ENCODE assay signal across 8 cellular contexts in the genomic region with DNA sequence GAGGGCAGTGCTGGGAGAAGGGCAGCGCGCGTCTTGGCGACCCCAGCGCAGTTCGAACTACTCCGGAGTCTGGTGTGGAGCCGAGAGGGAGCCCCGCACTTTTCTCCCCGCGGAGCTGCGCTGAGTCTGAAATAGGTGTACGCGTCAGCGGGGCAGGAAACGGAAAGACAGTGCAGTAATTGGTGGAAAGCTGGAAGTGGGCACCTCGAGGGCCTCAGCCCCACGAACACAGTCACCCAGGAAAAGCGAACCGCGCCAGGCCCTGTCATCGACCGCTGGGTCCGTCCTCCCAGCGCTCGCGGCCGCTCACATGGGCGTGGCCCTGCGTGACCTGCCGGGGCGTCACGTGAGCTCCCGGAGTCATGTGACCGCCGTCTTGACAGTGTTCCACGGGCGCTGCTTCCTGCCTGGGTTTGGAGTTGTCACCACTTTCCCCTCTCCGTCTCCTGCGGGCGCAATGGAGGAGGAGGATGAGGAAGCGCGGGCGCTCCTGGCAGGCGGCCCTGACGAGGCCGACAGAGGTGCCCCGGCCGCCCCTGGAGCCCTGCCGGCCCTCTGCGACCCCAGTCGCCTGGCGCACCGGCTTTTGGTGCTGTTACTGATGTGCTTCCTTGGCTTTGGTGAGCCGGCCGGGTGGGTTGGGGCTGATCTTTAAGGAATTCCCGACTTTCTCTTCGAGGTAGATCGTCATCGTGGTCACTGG.
DNase-seq lines count a peak whose midpoint lies in the region; ATAC-seq and TF ChIP-seq lines count a peak whose summit lies in the region.

A gene with protein sequence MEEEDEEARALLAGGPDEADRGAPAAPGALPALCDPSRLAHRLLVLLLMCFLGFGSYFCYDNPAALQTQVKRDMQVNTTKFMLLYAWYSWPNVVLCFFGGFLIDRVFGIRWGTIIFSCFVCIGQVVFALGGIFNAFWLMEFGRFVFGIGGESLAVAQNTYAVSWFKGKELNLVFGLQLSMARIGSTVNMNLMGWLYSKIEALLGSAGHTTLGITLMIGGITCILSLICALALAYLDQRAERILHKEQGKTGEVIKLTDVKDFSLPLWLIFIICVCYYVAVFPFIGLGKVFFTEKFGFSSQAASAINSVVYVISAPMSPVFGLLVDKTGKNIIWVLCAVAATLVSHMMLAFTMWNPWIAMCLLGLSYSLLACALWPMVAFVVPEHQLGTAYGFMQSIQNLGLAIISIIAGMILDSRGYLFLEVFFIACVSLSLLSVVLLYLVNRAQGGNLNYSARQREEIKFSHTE (plus strand): TSS at position 359 of the 703 bp plus-strand sequence. CDS start 99 bp downstream, at position 458.

- DNase-seq in AG09319 (ENCODE audit: extremely low read depth, low read depth) (peak; percentile 76), NCI-H446 (lab: John Stamatoyannopoulos, UW) (peak; percentile 69 to 92), iris pigment epithelial cell (ENCODE audit: low read depth) (peak; percentile 92)
- peak; percentile 73 for DNase-seq in activated CD4-positive, CD25-positive, alpha-beta regulatory T cell treated with anti-CD3 and anti-CD28 coated beads, Interleukin-2, amount 50 U/mL, for 16 hours (ENCODE audit: low read depth, low spot score)
- DNase-seq in central memory CD4-positive, alpha-beta T cell, result peak; percentile 88
- peak; percentile 75 to 85 for DNase-seq in stimulated activated CD4-positive, alpha-beta T cell treated with anti-CD3 and anti-CD28 coated beads, Interleukin-12 subunit alpha, Interleukin-12 subunit beta, amount 100 ng/mL, for 24 hours (ENCODE audit: low read depth in 2 of 2)

- peak; percentile 99 for ATAC-seq in GM19035 (IDR thresholded peaks at IDR 0.05; ENCODE audit: unreplicated experiment)
- ATAC-seq in HG03342 (IDR thresholded peaks at IDR 0.05; ENCODE audit: unreplicated experiment), result peak; percentile 97

- TF ChIP-seq CTCF in AG09319 (IDR thresholded peaks at IDR 0.05; ENCODE audit: low read depth, low read length), result no peak

Comparison
In these comparisons a context has a peak if more than half of its experiments do, and no peak if none do; other contexts are left out.
1. Peak in every context shown above with its lines: DNase-seq and ATAC-seq.